26 cellular contexts compared by ENCODE assay signal in genomic region chr1:119541389-119541788, GRCh38. TPM values are rescaled to one million over a fixed set of nuclear protein-coding genes. Genes with fewer than 3 reads are reported as not detected.
"Had no signal": no experiment of that assay in that cellular context is flagged by ENCODE, and none has a peak within 500 bp of the region (broad histone marks: within the 10 kb centered on the region; RNA-seq: fewer than 3 reads in every experiment).

No MANE protein-coding gene starts in this region.

- H3K36me3 Mint-ChIP-seq: naive thymus-derived CD4-positive, alpha-beta T cell had no signal

- H3K4me1 ChIP-seq: heart right ventricle, left ventricle myocardium inferior, right atrium auricular region, suprapubic skin, thyroid gland, upper lobe of left lung, vagina had no signal

- DNase-seq: effector CD4-positive, alpha-beta T cell; endodermal cell; heart right ventricle; left ventricle myocardium inferior; naive thymus-derived CD4-positive, alpha-beta T cell; nephron progenitor cell; small intestine; stimulated activated CD4-positive, alpha-beta T cell treated with anti-CD3 and anti-CD28 coated beads, Interleukin-12 subunit alpha, Interleukin-12 subunit beta, amount 100 ng/mL, for 4 hours; stimulated activated naive CD8-positive, alpha-beta T cell treated with anti-CD3 and anti-CD28 coated beads, Interleukin-15, Interleukin-2, amounts not matched to agents 100 U/mL and 50 U/mL, for 24 hours; thyroid gland; upper lobe of left lung had no signal

- H3K27ac Mint-ChIP-seq: endodermal cell; naive thymus-derived CD4-positive, alpha-beta T cell; nephron progenitor cell had no signal

- FAIRE-seq: endothelial cell of umbilical vein, frontal cortex, small intestine had no signal

- H3K36me3 ChIP-seq: heart right ventricle, left ventricle myocardium inferior, right atrium auricular region, suprapubic skin, thyroid gland, upper lobe of left lung, vagina had no signal

- H3K27me3 ChIP-seq: heart right ventricle, right atrium auricular region, suprapubic skin, thyroid gland, upper lobe of left lung, vagina had no signal

- H3K9me3 Mint-ChIP-seq: endodermal cell, nephron progenitor cell had no signal

- H3K4me3 Mint-ChIP-seq: endodermal cell; naive thymus-derived CD4-positive, alpha-beta T cell; nephron progenitor cell had no signal

- H3K4me1 Mint-ChIP-seq: endodermal cell; naive thymus-derived CD4-positive, alpha-beta T cell; nephron progenitor cell had no signal

- H3K27ac ChIP-seq: coronary artery, heart right ventricle, left ventricle myocardium inferior, right atrium auricular region, suprapubic skin, thyroid gland, upper lobe of left lung, vagina had no signal

- ATAC-seq: esophagus mucosa; heart right ventricle; naive thymus-derived CD4-positive, alpha-beta T cell; stimulated activated naive CD8-positive, alpha-beta T cell treated with anti-CD3 and anti-CD28 coated beads, Interleukin-15, Interleukin-2, amounts not matched to agents 100 U/mL and 50 U/mL, for 24 hours had no signal

- H3K9me3 ChIP-seq: heart right ventricle, left ventricle myocardium inferior, right atrium auricular region, suprapubic skin, thyroid gland, upper lobe of left lung, vagina had no signal

- H3K4me3 ChIP-seq: coronary artery, heart right ventricle, left ventricle myocardium inferior, right atrium auricular region, suprapubic skin, thyroid gland, upper lobe of left lung, vagina had no signal

RNA-seq across cellular contexts. Expression of gene HSD3B1, which starts 34.4 kb away (rescaled TPM):
- total RNA-seq: chondrocyte; dermis microvascular lymphatic vessel endothelial cell; endodermal cell; endothelial cell of umbilical vein; esophagus mucosa; fibroblast of lung; frontal cortex; heart right ventricle; left ventricle myocardium inferior; lung microvascular endothelial cell; mesenteric fat pad; mononuclear cell; naive thymus-derived CD4-positive, alpha-beta T cell; osteoblast; posterior vena cava; right atrium auricular region; thyroid gland; upper lobe of left lung; vagina had no signal
- polyA plus RNA-seq: endothelial cell of umbilical vein; fibroblast of lung; heart right ventricle; naive thymus-derived CD4-positive, alpha-beta T cell; small intestine had no signal
